15 cellular contexts compared by ENCODE assay signal in the genomic region with DNA sequence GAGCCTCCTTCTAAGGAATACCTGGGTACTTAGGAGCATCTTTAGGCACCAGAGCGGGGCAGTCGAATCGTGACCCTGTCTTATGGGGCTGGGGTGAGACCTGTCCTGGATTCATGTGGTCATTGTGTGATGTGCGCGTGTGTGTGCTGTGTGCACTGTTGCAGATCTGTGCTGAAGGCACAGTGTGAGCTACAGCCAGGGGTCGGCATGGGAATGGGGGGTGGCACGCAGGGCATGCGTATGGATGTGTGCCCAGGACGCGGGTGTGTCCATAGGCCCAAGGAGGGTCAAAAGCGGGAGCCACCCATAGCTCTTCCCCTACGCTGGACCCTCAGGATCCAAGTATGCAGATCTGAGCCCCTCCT. TPM values are rescaled to one million over a fixed set of nuclear protein-coding genes. Genes with fewer than 3 reads are reported as not detected.
DNase-seq lines count a peak whose midpoint lies in the region; ATAC-seq and TF ChIP-seq lines count a peak whose summit lies in the region.
"Had no signal": no experiment of that assay in that cellular context is flagged by ENCODE, and none has a peak within 500 bp of the region (broad histone marks: within the 10 kb centered on the region; RNA-seq: fewer than 3 reads in every experiment).

No MANE protein-coding gene starts in this region.

- H3K9me3 ChIP-seq in Peyer's patch (no peaks in the 10 kb centered on the region), esophagus squamous epithelium (no peaks in the 10 kb centered on the region), esophagus muscularis mucosa (no peaks in the 10 kb centered on the region)
- H3K9me3 ChIP-seq: heart right ventricle had no signal

- H3K36me3 ChIP-seq in Peyer's patch (no peaks in the 10 kb centered on the region), esophagus squamous epithelium (peaks cover 0 to 21% (median 0%) of the 10 kb centered on the region in 3 donors), esophagus muscularis mucosa (peaks cover 0 to 18% (median 3%) of the 10 kb centered on the region in 4 donors)
- H3K36me3 ChIP-seq: heart right ventricle had no signal

- peak overlapping the region in 3 of 4 donors; percentile 76 to 94 (median 85) for H3K27ac ChIP-seq in Peyer's patch
- peak overlapping the region; percentile 84 to 93 (median 90) for H3K27ac ChIP-seq in esophagus squamous epithelium
- peak overlapping the region in 1 of 4 donors; percentile 80 for H3K27ac ChIP-seq in esophagus muscularis mucosa (replicated peaks in 1 of 4)
- H3K27ac ChIP-seq: heart right ventricle had no signal

- no peak for ATAC-seq in HG03196 (IDR thresholded peaks at IDR 0.05; ENCODE audit: unreplicated experiment)
- ATAC-seq: activated naive CD8-positive, alpha-beta T cell treated with anti-CD3 and anti-CD28 coated beads, Interleukin-2, amount 50 U/mL, for 24 hours; activated T-cell treated with anti-CD3 and anti-CD28 coated beads, Interleukin-2, amount 50 U/mL, for 72 hours had no signal

- intact Hi-C loops in esophagus squamous epithelium (cut with DNase I) = no loop called here
- intact Hi-C loops in esophagus muscularis mucosa (cut with DNase I) = no loop called here

- H3K4me3 Mint-ChIP-seq in nephron progenitor cell = peak overlapping the region; percentile 63
- H3K4me3 Mint-ChIP-seq in type B pancreatic cell = peak overlapping the region; percentile 66
- H3K4me3 Mint-ChIP-seq: activated CD4-positive, alpha-beta memory T cell treated with anti-CD3 and anti-CD28 coated beads, Interleukin-2, amount 10 ng/mL, durations not matched to agents 7 days and 5 days; activated naive CD8-positive, alpha-beta T cell treated with anti-CD3 and anti-CD28 coated beads, Interleukin-2, amount 50 U/mL, for 24 hours; activated T-cell treated with anti-CD3 and anti-CD28 coated beads, Interleukin-2, amount 50 U/mL, for 72 hours; CD4-positive, CD25-positive, alpha-beta regulatory T cell had no signal

- no peaks in the 10 kb centered on the region for H3K27me3 ChIP-seq in Peyer's patch
- no peaks in the 10 kb centered on the region for H3K27me3 ChIP-seq in esophagus squamous epithelium
- H3K27me3 ChIP-seq in esophagus muscularis mucosa = no peaks in the 10 kb centered on the region
- H3K27me3 ChIP-seq: heart right ventricle had no signal

- H3K4me1 Mint-ChIP-seq in nephron progenitor cell (peaks cover 97% of the 10 kb centered on the region), type B pancreatic cell (ENCODE audit: unreplicated experiment) (peaks cover 61% of the 10 kb centered on the region)
- H3K4me1 Mint-ChIP-seq: activated naive CD8-positive, alpha-beta T cell treated with anti-CD3 and anti-CD28 coated beads, Interleukin-2, amount 50 U/mL, for 24 hours had no signal

- TF ChIP-seq CTCF in Peyer's patch (IDR thresholded peaks at IDR 0.05) (no peak), esophagus squamous epithelium (IDR thresholded peaks at IDR 0.05) (no peak), nephron progenitor cell (IDR thresholded peaks at IDR 0.05) (no peak), type B pancreatic cell (conservative IDR thresholded peaks at IDR 0.05) (no peak), esophagus muscularis mucosa (IDR thresholded peaks at IDR 0.05) (no peak)

- peak overlapping the region; percentile 92 for H3K27ac Mint-ChIP-seq in nephron progenitor cell
- H3K27ac Mint-ChIP-seq in type B pancreatic cell = peak overlapping the region; percentile 93
- H3K27ac Mint-ChIP-seq: activated CD4-positive, alpha-beta memory T cell treated with anti-CD3 and anti-CD28 coated beads, Interleukin-2, amount 10 ng/mL, durations not matched to agents 7 days and 5 days; activated naive CD8-positive, alpha-beta T cell treated with anti-CD3 and anti-CD28 coated beads, Interleukin-2, amount 50 U/mL, for 24 hours; activated T-cell treated with anti-CD3 and anti-CD28 coated beads, Interleukin-2, amount 50 U/mL, for 72 hours had no signal

- no peak for DNase-seq in Peyer's patch
- DNase-seq in esophagus squamous epithelium (lab: John Stamatoyannopoulos, UW) = no peak
- no peak for DNase-seq in nephron progenitor cell
- DNase-seq in type B pancreatic cell (ENCODE audit: extremely low spot score, unreplicated experiment) = no peak
- no peak for DNase-seq in esophagus muscularis mucosa (ENCODE audit: extremely low spot score)
- DNase-seq in D341Med (ENCODE audit: low spot score) = no peak
- DNase-seq: activated CD4-positive, alpha-beta memory T cell treated with anti-CD3 and anti-CD28 coated beads, Interleukin-2, amount 10 ng/mL, durations not matched to agents 7 days and 5 days; activated naive CD8-positive, alpha-beta T cell treated with anti-CD3 and anti-CD28 coated beads, Interleukin-2, amount 50 U/mL, for 24 hours; activated T-cell treated with anti-CD3 and anti-CD28 coated beads, Interleukin-2, amount 50 U/mL, for 72 hours; CD4-positive, CD25-positive, alpha-beta regulatory T cell; GOT3; NCI-H1092; stimulated activated CD4-positive, alpha-beta T cell treated with anti-CD3 and anti-CD28 coated beads, Interleukin-4, amount 100 ng/mL, for 1 hour had no signal

- TF ChIP-seq POLR2A in Peyer's patch (IDR thresholded peaks at IDR 0.05) (no peak), esophagus squamous epithelium (IDR thresholded peaks at IDR 0.05) (no peak), esophagus muscularis mucosa (IDR thresholded peaks at IDR 0.05; ENCODE audit: low read depth) (no peak)

- WGBS in esophagus squamous epithelium, 2 donors = 80 to 88% methylated on average over 3 to 4 of the region's 12 CpGs
- 78% methylated on average over 12 of the region's 12 CpGs for WGBS in esophagus muscularis mucosa

- H3K36me3 Mint-ChIP-seq in nephron progenitor cell (ENCODE audit: low read depth) (peaks cover 10% of the 10 kb centered on the region), type B pancreatic cell (peaks cover 15% of the 10 kb centered on the region)
- H3K36me3 Mint-ChIP-seq: CD4-positive, CD25-positive, alpha-beta regulatory T cell had no signal

- peaks cover 0 to 93% (median 16%) of the 10 kb centered on the region in 4 donors for H3K4me1 ChIP-seq in Peyer's patch
- peaks cover 56 to 100% (median 90%) of the 10 kb centered on the region in 3 donors for H3K4me1 ChIP-seq in esophagus squamous epithelium
- peaks cover 18 to 83% (median 75%) of the 10 kb centered on the region in 4 donors for H3K4me1 ChIP-seq in esophagus muscularis mucosa

- no peaks in the 10 kb centered on the region for H3K9me3 Mint-ChIP-seq in nephron progenitor cell
- H3K9me3 Mint-ChIP-seq in type B pancreatic cell = no peaks in the 10 kb centered on the region
- H3K9me3 Mint-ChIP-seq: activated CD4-positive, alpha-beta memory T cell treated with anti-CD3 and anti-CD28 coated beads, Interleukin-2, amount 10 ng/mL, durations not matched to agents 7 days and 5 days; activated naive CD8-positive, alpha-beta T cell treated with anti-CD3 and anti-CD28 coated beads, Interleukin-2, amount 50 U/mL, for 24 hours; activated T-cell treated with anti-CD3 and anti-CD28 coated beads, Interleukin-2, amount 50 U/mL, for 72 hours; CD4-positive, CD25-positive, alpha-beta regulatory T cell had no signal

- TF ChIP-seq EP300 in esophagus muscularis mucosa (IDR thresholded peaks at IDR 0.05) = no peak

- H3K27me3 Mint-ChIP-seq in nephron progenitor cell (ENCODE audit: low read depth, poor library complexity) = no peaks in the 10 kb centered on the region
- peaks cover under 1% of the 10 kb centered on the region for H3K27me3 Mint-ChIP-seq in type B pancreatic cell
- H3K27me3 Mint-ChIP-seq: CD4-positive, CD25-positive, alpha-beta regulatory T cell had no signal

- peak overlapping the region in 2 of 4 donors; percentile 28 to 29 for H3K4me3 ChIP-seq in Peyer's patch
- no peak overlapping the region for H3K4me3 ChIP-seq in esophagus squamous epithelium
- H3K4me3 ChIP-seq in esophagus muscularis mucosa = no peak overlapping the region
- H3K4me3 ChIP-seq: heart right ventricle had no signal

RNA-seq across cellular contexts. Expression of gene PTPRF, which starts 14.6 kb away (rescaled TPM):
- total RNA-seq in Peyer's patch (100 to 1,000 TPM; 149 to 613 (median 528) TPM), esophagus squamous epithelium (100 to 1,000 TPM; 104 to 243 (median 112) TPM), type B pancreatic cell (ENCODE audit: low replicate concordance) (260 and 507 TPM in 2 replicates), esophagus muscularis mucosa (10 to 100 TPM; 33.8 to 84.2 (median 53.7) TPM)
